1 cellular context compared by ENCODE assay signal in genomic region chr14:23160924-23161522, GRCh38.
TF ChIP-seq lines count a peak whose summit lies in the region.

No MANE protein-coding gene starts in this region.

TF ChIP-seq in K562, 482 proteins besides CTCF, POLR2A, EP300 and RAD21 (continued from another document and continues in another):
- TF ChIP-seq ZNF395 (CRISPR knock-in tag; IDR thresholded peaks at IDR 0.05) = no peak
- TF ChIP-seq PHF8 (IDR thresholded peaks at IDR 0.05; ENCODE audit: borderline replicate concordance, low read length) = peak; percentile 36; the same call in 1 of the 2 replicates
- TF ChIP-seq NFATC3 (IDR thresholded peaks at IDR 0.05) = 0 out of 2 replicates have a peak, but pooled peaks have one; percentile 62
- no peak for TF ChIP-seq DNMT1 (IDR thresholded peaks at IDR 0.05)
- no peak for TF ChIP-seq TEAD1 (CRISPR knock-in tag; IDR thresholded peaks at IDR 0.05)
- TF ChIP-seq ZNF165 (CRISPR knock-in tag; IDR thresholded peaks at IDR 0.05; ENCODE audit: borderline replicate concordance) = no peak
- TF ChIP-seq ZNF134 (CRISPR knock-in tag; conservative IDR thresholded peaks at IDR 0.05) = no peak
- no peak for TF ChIP-seq E2F1 (CRISPR knock-in tag; IDR thresholded peaks at IDR 0.05)
- no peak for TF ChIP-seq HMG20A (CRISPR knock-in tag; conservative IDR thresholded peaks at IDR 0.05)
- TF ChIP-seq, protein P1, sequence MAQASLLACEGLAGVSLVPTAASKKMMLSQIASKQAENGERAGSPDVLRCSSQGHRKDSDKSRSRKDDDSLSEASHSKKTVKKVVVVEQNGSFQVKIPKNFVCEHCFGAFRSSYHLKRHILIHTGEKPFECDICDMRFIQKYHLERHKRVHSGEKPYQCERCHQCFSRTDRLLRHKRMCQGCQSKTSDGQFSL (CRISPR knock-in tag; IDR thresholded peaks at IDR 0.05) = peak; percentile 59; the same call in 1 of the 2 replicates
- TF ChIP-seq, protein P1 (tag; IDR thresholded peaks at IDR 0.05) = no peak
- TF ChIP-seq ZNF12 (CRISPR knock-in tag; IDR thresholded peaks at IDR 0.05) = no peak
- no peak for TF ChIP-seq RBM39 (optimal IDR thresholded peaks at IDR 0.05; ENCODE audit: low read depth, low read length)
- TF ChIP-seq SMAD4 (CRISPR knock-in tag; conservative IDR thresholded peaks at IDR 0.05) = peak; percentile 69; the same call in 1 of the 2 replicates
- TF ChIP-seq ZNF644 (tag; IDR thresholded peaks at IDR 0.05; ENCODE audit: low read depth) = no peak
- TF ChIP-seq SRSF3 (IDR thresholded peaks at IDR 0.05; ENCODE audit: insufficient read depth, low read length) = no peak
- TF ChIP-seq FOXM1 (IDR thresholded peaks at IDR 0.05; ENCODE audit: low read depth) = no peak
- TF ChIP-seq FOXM1 (CRISPR knock-in tag; IDR thresholded peaks at IDR 0.05; ENCODE audit: low read depth) = no peak
- TF ChIP-seq JUNB (CRISPR knock-in tag; conservative IDR thresholded peaks at IDR 0.05) = no peak
- TF ChIP-seq SETDB1 (IDR thresholded peaks at IDR 0.05; ENCODE audit: low read length) = no peak
- no peak for TF ChIP-seq ZNF780A (CRISPR knock-in tag; IDR thresholded peaks at IDR 0.05)
- no peak for TF ChIP-seq EZH2 (IDR thresholded peaks at IDR 0.05; ENCODE audit: borderline replicate concordance, low read depth, low read length)
- no peak for TF ChIP-seq NR3C1 (CRISPR knock-in tag; IDR thresholded peaks at IDR 0.05)
- no peak for TF ChIP-seq ESRRB (CRISPR knock-in tag; IDR thresholded peaks at IDR 0.05; ENCODE audit: borderline replicate concordance)
- TF ChIP-seq ZNF224 (CRISPR knock-in tag; IDR thresholded peaks at IDR 0.05) = no peak
- no peak for TF ChIP-seq GMEB1 (CRISPR knock-in tag; IDR thresholded peaks at IDR 0.05)
- no peak for TF ChIP-seq SOX6 (IDR thresholded peaks at IDR 0.05)
- TF ChIP-seq RBM14 (IDR thresholded peaks at IDR 0.05; ENCODE audit: borderline replicate concordance, insufficient read depth, low read depth, low read length) = no peak
- TF ChIP-seq MECOM (CRISPR knock-in tag; IDR thresholded peaks at IDR 0.05) = no peak
- no peak for TF ChIP-seq HMG20B (CRISPR knock-in tag; IDR thresholded peaks at IDR 0.05)
- TF ChIP-seq, protein P2, sequence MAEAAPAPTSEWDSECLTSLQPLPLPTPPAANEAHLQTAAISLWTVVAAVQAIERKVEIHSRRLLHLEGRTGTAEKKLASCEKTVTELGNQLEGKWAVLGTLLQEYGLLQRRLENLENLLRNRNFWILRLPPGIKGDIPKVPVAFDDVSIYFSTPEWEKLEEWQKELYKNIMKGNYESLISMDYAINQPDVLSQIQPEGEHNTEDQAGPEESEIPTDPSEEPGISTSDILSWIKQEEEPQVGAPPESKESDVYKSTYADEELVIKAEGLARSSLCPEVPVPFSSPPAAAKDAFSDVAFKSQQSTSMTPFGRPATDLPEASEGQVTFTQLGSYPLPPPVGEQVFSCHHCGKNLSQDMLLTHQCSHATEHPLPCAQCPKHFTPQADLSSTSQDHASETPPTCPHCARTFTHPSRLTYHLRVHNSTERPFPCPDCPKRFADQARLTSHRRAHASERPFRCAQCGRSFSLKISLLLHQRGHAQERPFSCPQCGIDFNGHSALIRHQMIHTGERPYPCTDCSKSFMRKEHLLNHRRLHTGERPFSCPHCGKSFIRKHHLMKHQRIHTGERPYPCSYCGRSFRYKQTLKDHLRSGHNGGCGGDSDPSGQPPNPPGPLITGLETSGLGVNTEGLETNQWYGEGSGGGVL (CRISPR knock-in tag; IDR thresholded peaks at IDR 0.05) = no peak
- TF ChIP-seq, protein P3, sequence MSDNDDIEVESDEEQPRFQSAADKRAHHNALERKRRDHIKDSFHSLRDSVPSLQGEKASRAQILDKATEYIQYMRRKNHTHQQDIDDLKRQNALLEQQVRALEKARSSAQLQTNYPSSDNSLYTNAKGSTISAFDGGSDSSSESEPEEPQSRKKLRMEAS (CRISPR knock-in tag; IDR thresholded peaks at IDR 0.05) = no peak
- TF ChIP-seq PPARD (CRISPR knock-in tag; IDR thresholded peaks at IDR 0.05) = no peak
- no peak for TF ChIP-seq ZBTB8A (IDR thresholded peaks at IDR 0.05; ENCODE audit: partially characterized antibody)
- peak; percentile 40; the same call in 1 of the 2 replicates for TF ChIP-seq CXXC5 (CRISPR knock-in tag; IDR thresholded peaks at IDR 0.05)
- TF ChIP-seq BRF1 (IDR thresholded peaks at IDR 0.05; ENCODE audit: borderline replicate concordance, extremely low read depth, insufficient read length) = no peak
- 0 out of 4 replicates have a peak, but pooled peaks of 1 of the 2 experiments have one; percentile 14 for TF ChIP-seq SRF (CRISPR knock-in tag; IDR thresholded peaks at IDR 0.05)
- no peak for TF ChIP-seq CHD1 (IDR thresholded peaks at IDR 0.05; ENCODE audit: low read length)
- no peak for TF ChIP-seq ZFP30 (CRISPR knock-in tag; IDR thresholded peaks at IDR 0.05; ENCODE audit: borderline replicate concordance)
- no peak for TF ChIP-seq THAP7 (CRISPR knock-in tag; IDR thresholded peaks at IDR 0.05)
- TF ChIP-seq SP2 (IDR thresholded peaks at IDR 0.05; ENCODE audit: extremely low read depth, low read depth, low read length, poor library complexity, severe bottlenecking) = no peak
- no peak for TF ChIP-seq ZNF445 (CRISPR knock-in tag; IDR thresholded peaks at IDR 0.05; ENCODE audit: low read depth)
- no peak for TF ChIP-seq OTX1 (CRISPR knock-in tag; IDR thresholded peaks at IDR 0.05)
- TF ChIP-seq FOSL1 (tag; conservative IDR thresholded peaks at IDR 0.05) = peak; percentile 92
- TF ChIP-seq TOE1 (IDR thresholded peaks at IDR 0.05; ENCODE audit: borderline replicate concordance) = 0 out of 2 replicates have a peak, but pooled peaks have one; percentile 24
- TF ChIP-seq TOE1 (CRISPR knock-in tag; IDR thresholded peaks at IDR 0.05; ENCODE audit: borderline replicate concordance, low read depth) = no peak
- TF ChIP-seq FOXO4 (CRISPR knock-in tag; IDR thresholded peaks at IDR 0.05) = no peak
- TF ChIP-seq RBFOX2 (IDR thresholded peaks at IDR 0.05; ENCODE audit: low read depth, low read length) = peak; percentile 56
- no peak for TF ChIP-seq ZNF778 (CRISPR knock-in tag; IDR thresholded peaks at IDR 0.05)
- peak; percentile 85 for TF ChIP-seq CEBPB (tag; IDR thresholded peaks at IDR 0.05)
- peak; percentile 63; the same call in 1 of the 2 replicates for TF ChIP-seq EP400 (IDR thresholded peaks at IDR 0.05)
- no peak for TF ChIP-seq ZNF785 (CRISPR knock-in tag; IDR thresholded peaks at IDR 0.05)
- TF ChIP-seq SREBF2 (CRISPR knock-in tag; IDR thresholded peaks at IDR 0.05) = no peak
- peak; percentile 5 to 37; a peak in 1 of 4 replicates for TF ChIP-seq KDM1A (IDR thresholded peaks at IDR 0.05)
- TF ChIP-seq BRCA1 (IDR thresholded peaks at IDR 0.05) = no peak
- TF ChIP-seq BRCA1 (CRISPR knock-in tag; IDR thresholded peaks at IDR 0.05) = no peak
- TF ChIP-seq ZNF121 (CRISPR knock-in tag; conservative IDR thresholded peaks at IDR 0.05) = no peak
- TF ChIP-seq MTF1 (CRISPR knock-in tag; IDR thresholded peaks at IDR 0.05; ENCODE audit: borderline replicate concordance) = no peak
- TF ChIP-seq ARHGAP35 (IDR thresholded peaks at IDR 0.05; ENCODE audit: partially characterized antibody) = no peak
- no peak for TF ChIP-seq CHCHD3 (CRISPR knock-in tag; IDR thresholded peaks at IDR 0.05)
- TF ChIP-seq ZNF707 (CRISPR knock-in tag; conservative IDR thresholded peaks at IDR 0.05) = no peak
- TF ChIP-seq E4F1 (CRISPR knock-in tag; IDR thresholded peaks at IDR 0.05; ENCODE audit: borderline replicate concordance) = no peak
- TF ChIP-seq LCOR (CRISPR knock-in tag; IDR thresholded peaks at IDR 0.05) = no peak
- no peak for TF ChIP-seq RBM22 (IDR thresholded peaks at IDR 0.05; ENCODE audit: low read depth, low read length, poor library complexity, severe bottlenecking)
